In genomic region chr13:27632214-27632613, GRCh38 we compare ENCODE assay signal across 25 cellular contexts.
"Had no signal": no experiment of that assay in that cellular context is flagged by ENCODE, and none has a peak within 500 bp of the region (broad histone marks: within the 10 kb centered on the region; RNA-seq: fewer than 3 reads in every experiment).

No MANE protein-coding gene starts in this region.

- H3K9me3 Mint-ChIP-seq: naive thymus-derived CD8-positive, alpha-beta T cell; nephron progenitor cell; stimulated activated memory B cell treated with anti-CD40 and anti-IgM and Interleukin-4, amounts not matched to agents 10 μg/mL and 1 μg/mL and 100 μg/mL, for 72 hours had no signal

- H3K27me3 Mint-ChIP-seq: naive thymus-derived CD8-positive, alpha-beta T cell; stimulated activated memory B cell treated with anti-CD40 and anti-IgM and Interleukin-4, amounts not matched to agents 10 μg/mL and 1 μg/mL and 100 μg/mL, for 72 hours had no signal

- ATAC-seq: heart right ventricle; left cardiac atrium; left lung; naive thymus-derived CD8-positive, alpha-beta T cell; right cardiac atrium; stimulated activated memory B cell treated with anti-CD40 and anti-IgM and Interleukin-4, amounts not matched to agents 10 μg/mL and 1 μg/mL and 100 μg/mL, for 72 hours; stimulated activated naive CD8-positive, alpha-beta T cell treated with anti-CD3 and anti-CD28 coated beads, Interleukin-15, Interleukin-2, amounts not matched to agents 100 U/mL and 50 U/mL, for 24 hours; upper lobe of right lung had no signal

- H3K4me3 ChIP-seq: coronary artery, esophagus squamous epithelium, heart right ventricle, left lung, prostate gland, sigmoid colon, suprapubic skin, transverse colon, upper lobe of right lung, vagina had no signal

- H3K27ac Mint-ChIP-seq: nephron progenitor cell; stimulated activated memory B cell treated with anti-CD40 and anti-IgM and Interleukin-4, amounts not matched to agents 10 μg/mL and 1 μg/mL and 100 μg/mL, for 72 hours had no signal

- H3K9me3 ChIP-seq: esophagus squamous epithelium, heart right ventricle, left lung, prostate gland, sigmoid colon, suprapubic skin, transverse colon, upper lobe of right lung, vagina had no signal

- H3K4me1 ChIP-seq: prostate gland had no signal

- H3K27ac ChIP-seq: coronary artery, heart right ventricle, left lung, prostate gland, sigmoid colon, suprapubic skin, transverse colon, upper lobe of right lung, vagina had no signal

- DNase-seq: dermis blood vessel endothelial cell; effector memory CD4-positive, alpha-beta T cell; erythroblast; esophagus squamous epithelium; foreskin melanocyte; glutamatergic neuron; heart right ventricle; hippocampal formation; left cardiac atrium; left lung; naive thymus-derived CD8-positive, alpha-beta T cell; nephron progenitor cell; nucleus accumbens; right cardiac atrium; sigmoid colon; stimulated activated CD4-positive, alpha-beta T cell treated with anti-CD3 and anti-CD28 coated beads, Interleukin-2, amount 100 ng/mL, for 24 hours; stimulated activated CD4-positive, alpha-beta T cell treated with anti-CD3 and anti-CD28 coated beads, Interleukin-4, amount 100 ng/mL, for 24 hours; stimulated activated naive CD8-positive, alpha-beta T cell treated with anti-CD3 and anti-CD28 coated beads, Interleukin-15, Interleukin-2, amounts not matched to agents 100 U/mL and 50 U/mL, for 24 hours; transverse colon; upper lobe of right lung had no signal

- H3K4me1 Mint-ChIP-seq: nephron progenitor cell had no signal

- H3K4me3 Mint-ChIP-seq: naive thymus-derived CD8-positive, alpha-beta T cell; nephron progenitor cell; stimulated activated memory B cell treated with anti-CD40 and anti-IgM and Interleukin-4, amounts not matched to agents 10 μg/mL and 1 μg/mL and 100 μg/mL, for 72 hours had no signal

- H3K36me3 ChIP-seq: prostate gland, sigmoid colon, suprapubic skin, transverse colon, upper lobe of right lung, vagina had no signal

- H3K27me3 ChIP-seq: esophagus squamous epithelium, heart right ventricle, left lung, sigmoid colon, suprapubic skin, transverse colon, upper lobe of right lung, vagina had no signal
